ENCODE assay signal across 8 cellular contexts in genomic region chr11:119207300-119207570, GRCh38. TPM values are rescaled to one million over a fixed set of nuclear protein-coding genes. Genes with fewer than 3 reads are reported as not detected.
DNase-seq lines count a peak whose midpoint lies in the region; ATAC-seq, FAIRE-seq and TF ChIP-seq lines count a peak whose summit lies in the region.

No MANE protein-coding gene starts in this region.

- H3K4me1 Mint-ChIP-seq in astrocyte (ENCODE audit: low read depth, unreplicated experiment): peaks cover 10% of the 10 kb centered on the region

- H3K27me3 Mint-ChIP-seq in astrocyte (ENCODE audit: low read depth, unreplicated experiment): no peaks in the 10 kb centered on the region

- H3K79me2 ChIP-seq in astrocyte (ENCODE audit: insufficient read depth, low read length): peaks cover 59% of the 10 kb centered on the region

- TF ChIP-seq CTCF in heart right ventricle (IDR thresholded peaks at IDR 0.05) (no peak), astrocyte (IDR thresholded peaks at IDR 0.05; ENCODE audit: insufficient read depth, low read depth, low read length) (no peak), lung (IDR thresholded peaks at IDR 0.05; ENCODE audit: control extremely low read depth, extremely low read depth) (no peak), vagina (IDR thresholded peaks at IDR 0.05) (no peak)

- H3K4me3 ChIP-seq in heart right ventricle (peak overlapping the region in 9 of 10 donors; percentile 85 to 100 (median 95)), astrocyte (ENCODE audit: insufficient read depth, low read depth, low read length) (peak overlapping the region; percentile 87), lung (peak overlapping the region; percentile 84), vagina (peak overlapping the region; percentile 75 to 99)

- WGBS in heart right ventricle, 2 donors: 11 to 16% methylated on average over 5 of the region's 5 CpGs
- 3 to 5% methylated on average over 5 of the region's 5 CpGs for WGBS in lung, 2 donors

- no peaks in the 10 kb centered on the region for H3K36me3 Mint-ChIP-seq in astrocyte (ENCODE audit: low read depth, unreplicated experiment)

- peaks cover 42% of the 10 kb centered on the region for H4K20me1 ChIP-seq in astrocyte (ENCODE audit: insufficient read depth, low read length)

- no peak overlapping the region for H2AFZ ChIP-seq in astrocyte (ENCODE audit: low read depth, low read length)

- DNase-seq in heart right ventricle (no peak), Right ventricle myocardium inferior (ENCODE audit: missing footprints) (no peak), astrocyte (ENCODE audit: low read depth) (peak; percentile 29), lung (ENCODE audit: low spot score) (no peak), vagina (ENCODE audit: extremely low spot score in 2 of 2) (no peak), occipital lobe (lab: John Stamatoyannopoulos, UW) (no peak)
- DNase-seq in effector CD4-positive, alpha-beta T cell: no peak

- intact Hi-C loops in heart right ventricle (cut with DNase I) (loop anchor here (2.0 to 10.0 kb wide), 11 partner anchors 40 to 128 kb away; partner anchors contain the start of genes MCAM (in 1 of the 10), NLRX1 (in 1 of the 10) and RNF26 (in 1 of the 10)), Right ventricle myocardium inferior (cut with DNase I) (no loop called here), vagina (cut with DNase I) (loop anchor here (5.0 to 10.0 kb wide), 2 partner anchors 110 to 112 kb away; partner anchors contain the start of gene MCAM)

- peak overlapping the region in 8 of 10 donors; percentile 92 to 98 (median 98) for H3K27ac ChIP-seq in heart right ventricle
- H3K27ac ChIP-seq in astrocyte (ENCODE audit: low read depth, low read length): peak overlapping the region; percentile 45
- no peak overlapping the region for H3K27ac ChIP-seq in lung (ENCODE audit: low read depth in 1 of 2, low read length in 1 of 2)
- peak overlapping the region; percentile 95 for H3K27ac ChIP-seq in vagina

- FAIRE-seq in astrocyte (lab: Jason Lieb, UNC): no peak

- peak overlapping the region; percentile 96 for H3K4me3 Mint-ChIP-seq in astrocyte (ENCODE audit: unreplicated experiment)

- H3K9me3 ChIP-seq in heart right ventricle (no peaks in the 10 kb centered on the region), astrocyte (ENCODE audit: insufficient read depth, low read depth, low read length) (no peaks in the 10 kb centered on the region), lung (ENCODE audit: control insufficient read depth in 2 of 2, insufficient read depth in 1 of 2, low read length in 1 of 2) (no peaks in the 10 kb centered on the region), vagina (no peaks in the 10 kb centered on the region)

- H3K9ac ChIP-seq in astrocyte (ENCODE audit: low read length): peak overlapping the region; percentile 85

- no peak for ATAC-seq in heart right ventricle
- no peak for ATAC-seq in Right ventricle myocardium inferior
- no peak for ATAC-seq in lung (ENCODE audit: insufficient read depth, low FRiP score)
- ATAC-seq in HG02588 (IDR thresholded peaks at IDR 0.05; ENCODE audit: unreplicated experiment): no peak

- peak overlapping the region; percentile 86 for H3K4me2 ChIP-seq in astrocyte (ENCODE audit: low read length)

- H3K36me3 ChIP-seq in heart right ventricle (no peaks in the 10 kb centered on the region), astrocyte (ENCODE audit: insufficient read depth, low read length) (no peaks in the 10 kb centered on the region), lung (ENCODE audit: control insufficient read depth in 2 of 2, insufficient read depth in 2 of 2, low read length in 2 of 2) (no peaks in the 10 kb centered on the region), vagina (no peaks in the 10 kb centered on the region)

- H3K27ac Mint-ChIP-seq in astrocyte (ENCODE audit: unreplicated experiment): peak overlapping the region; percentile 85

- peaks cover 0 to 55% (median 23%) of the 10 kb centered on the region in 9 donors for H3K4me1 ChIP-seq in heart right ventricle
- peaks cover 4% of the 10 kb centered on the region for H3K4me1 ChIP-seq in astrocyte (ENCODE audit: insufficient read depth, low read length)
- H3K4me1 ChIP-seq in lung (ENCODE audit: control insufficient read depth in 2 of 2, insufficient read depth in 2 of 2, low read length in 2 of 2): peaks cover 1 to 5% of the 10 kb centered on the region in 2 donors
- H3K4me1 ChIP-seq in vagina: peaks cover 23% of the 10 kb centered on the region

- no peaks in the 10 kb centered on the region for H3K27me3 ChIP-seq in heart right ventricle
- no peaks in the 10 kb centered on the region for H3K27me3 ChIP-seq in astrocyte (ENCODE audit: insufficient read depth, low read length)
- H3K27me3 ChIP-seq in lung (ENCODE audit: control insufficient read depth, insufficient read depth): no peaks in the 10 kb centered on the region
- no peaks in the 10 kb centered on the region for H3K27me3 ChIP-seq in vagina

- TF ChIP-seq POLR2A in vagina (IDR thresholded peaks at IDR 0.05): no peak

- H3K9me3 Mint-ChIP-seq in astrocyte (ENCODE audit: unreplicated experiment): no peaks in the 10 kb centered on the region

RNA-seq across cellular contexts. Expression of gene CBL, which starts 1.1 kb away (rescaled TPM):
- 10 to 100 TPM in 2 of 10 donors, 1 to 10 TPM in 8; 7.3 to 15.6 (median 8.5) TPM for total RNA-seq in heart right ventricle
- 1 to 10 TPM; 2.7 to 8.0 TPM for polyA plus RNA-seq in heart right ventricle
- total RNA-seq in Right ventricle myocardium inferior: 7.1 TPM
- total RNA-seq in astrocyte: 45.1 and 46.6 TPM in 2 replicates
- 10 to 100 TPM; 21.8 to 25.1 TPM for total RNA-seq in lung
- polyA plus RNA-seq in lung: 10 to 100 TPM in 1 of 2 donors, 1 to 10 TPM in 1; 8.7 to 10.3 TPM
- 15.5 TPM for total RNA-seq in vagina
- 12.0 TPM for total RNA-seq in occipital lobe

RNA-seq across cellular contexts. Expression of gene NHERF4, which starts 22.0 kb away (rescaled TPM):
- total RNA-seq in heart right ventricle (under 1 TPM in 1 of 10 donors, not detected in 9; 0.32 TPM), Right ventricle myocardium inferior (not detected), astrocyte (not detected in 2 replicates), lung (under 1 TPM in 1 of 2 donors, not detected in 1; 0.37 TPM), vagina (0.25 TPM), occipital lobe (not detected)
- polyA plus RNA-seq in heart right ventricle (not detected), lung (under 1 TPM in 1 of 2 donors, not detected in 1; 0.96 TPM)

RNA-seq across cellular contexts. Expression of gene NLRX1, which starts 38.7 kb away (rescaled TPM):
- total RNA-seq in heart right ventricle (10 to 100 TPM; 24.3 to 39.3 (median 33.6) TPM), Right ventricle myocardium inferior (32.4 TPM), astrocyte (6.3 and 9.6 TPM in 2 replicates), lung (10 to 100 TPM; 12.5 to 22.6 TPM), vagina (15.5 TPM), occipital lobe (3.3 TPM)
- polyA plus RNA-seq in heart right ventricle (10 to 100 TPM in 1 of 2 donors, 1 to 10 TPM in 1; 7.9 to 11.1 TPM), lung (10 to 100 TPM in 1 of 2 donors, 1 to 10 TPM in 1; 5.1 to 10.7 TPM)

RNA-seq across cellular contexts. Expression of gene ABCG4, which starts 58.4 kb away (rescaled TPM):
- 1 to 10 TPM in 7 of 10 donors, under 1 TPM in 3; 0.40 to 1.6 (median 1.2) TPM for total RNA-seq in heart right ventricle
- 1 to 10 TPM in 1 of 2 donors, under 1 TPM in 1; 0.17 to 1.1 TPM for polyA plus RNA-seq in heart right ventricle
- total RNA-seq in Right ventricle myocardium inferior: 1.3 TPM
- total RNA-seq in astrocyte: 0.55 and 1.5 TPM in 2 replicates
- total RNA-seq in lung: under 1 TPM in 1 of 2 donors, not detected in 1; 0.28 TPM
- under 1 TPM; 0.03 to 0.10 TPM for polyA plus RNA-seq in lung
- total RNA-seq in vagina: 3.2 TPM
- total RNA-seq in occipital lobe: 2.5 TPM

Comparison
In these comparisons a context has a peak if more than half of its experiments do, and no peak if none do; other contexts are left out.
1. H3K27ac ChIP-seq: peak in heart right ventricle (8 of 10), astrocyte (single experiment) and vagina (single experiment); none in lung (0 of 2).
2. Peak in every context shown above with its lines, with median percentiles within 50 percentile points of each other: H3K4me3 ChIP-seq.